26 cellular contexts compared by ENCODE assay signal in the genomic region with DNA sequence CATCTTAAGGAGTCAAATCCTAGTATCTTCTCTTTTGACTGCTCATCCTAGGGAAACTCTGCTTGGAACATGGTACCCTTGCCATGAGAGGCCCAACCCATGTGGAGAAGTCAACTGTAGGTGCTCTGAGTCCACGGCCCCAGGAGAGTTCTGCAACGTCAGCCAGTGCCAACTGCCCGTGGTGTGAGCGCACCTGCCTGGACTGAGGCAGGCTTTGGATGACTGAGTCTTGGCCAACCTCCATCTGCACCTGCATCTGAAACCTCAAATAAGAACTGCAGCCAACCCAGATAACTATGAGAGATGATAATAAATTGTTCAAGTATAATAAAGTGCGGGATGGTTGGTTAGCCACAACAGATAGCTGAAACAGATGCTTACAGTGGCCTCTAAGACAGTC.
"Had no signal": no experiment of that assay in that cellular context is flagged by ENCODE, and none has a peak within 500 bp of the region (broad histone marks: within the 10 kb centered on the region; RNA-seq: fewer than 3 reads in every experiment).

No MANE protein-coding gene starts in this region.

- H2AFZ ChIP-seq: PC-9 had no signal

- H3K36me3 Mint-ChIP-seq: activated naive CD8-positive, alpha-beta T cell; brain; IgD-negative memory B cell had no signal

- H3K27me3 ChIP-seq: SJCRH30 had no signal

- H3K9ac ChIP-seq: KMS-11, SK-N-SH had no signal

- ATAC-seq: activated CD8-positive, alpha-beta T cell treated with anti-CD3 and anti-CD28 coated beads, Interleukin-2, amount 10 ng/mL, durations not matched to agents 7 days and 5 days; Right ventricle myocardium inferior; WTC11 had no signal

- H3K9me3 ChIP-seq: SJCRH30, SK-N-SH had no signal

- H3K36me3 ChIP-seq: SJCRH30 had no signal

- H3K4me2 ChIP-seq: KMS-11, PC-9, SK-N-SH had no signal

- H3K27ac Mint-ChIP-seq: activated CD8-positive, alpha-beta T cell treated with anti-CD3 and anti-CD28 coated beads, Interleukin-2, amount 10 ng/mL, durations not matched to agents 7 days and 5 days; activated naive CD8-positive, alpha-beta T cell; activated T-cell treated with anti-CD3 and anti-CD28 coated beads, Interleukin-2, amount 50 U/mL, for 24 hours; activated T-helper 1 cell treated with anti-CD3 and anti-CD28 coated beads, Interleukin-12 subunit alpha, Interleukin-12 subunit beta, Interleukin-2, Interleukin-4 antibody, amounts not matched to agents 30 ng/mL and 10 ng/mL and 1 ng/mL, durations not matched to agents 14 hours and 24 hours and 36 hours; brain; IgD-negative memory B cell; T-helper 1 cell treated with Interleukin-12 subunit alpha and Interleukin-12 subunit beta and Interleukin-4 antibody, amounts not matched to agents 30 μg/mL and 1 μg/mL, for 36 hours; WTC11 had no signal

- DNase-seq: activated CD4-positive, alpha-beta T cell treated with anti-CD3 and anti-CD28 coated beads for 48 hours; activated CD4-positive, alpha-beta T cell treated with anti-CD3 and anti-CD28 coated beads, Interleukin-2, amount 50 U/mL, for 4 hours; activated CD4-positive, CD25-positive, alpha-beta regulatory T cell treated with anti-CD3 and anti-CD28 coated beads, Interleukin-2, amount 50 U/mL, for 72 hours; activated CD8-positive, alpha-beta T cell treated with anti-CD3 and anti-CD28 coated beads, Interleukin-2, amount 10 ng/mL, durations not matched to agents 7 days and 5 days; activated effector memory CD4-positive, alpha-beta T cell treated with Interleukin-2 at 50 U/mL for 16 hours; activated naive CD4-positive, alpha-beta T cell; activated T-cell treated with anti-CD3 and anti-CD28 coated beads, Interleukin-2, amount 50 U/mL, for 24 hours; amygdala; NCI-H1105; NCI-H1436 treated with DMSO at 0.1 percent for 48 hours; NCI-H187; NCI-H510A treated with DMSO at 0.1 percent for 48 hours; NCI-H69; NK-92 treated with Interleukin-12 subunit alpha and Interleukin-12 subunit beta, amount 100 ng/mL, for 24 hours; PC-9; SJCRH30; SK-N-SH; SW 1271 had no signal

- H3K27ac ChIP-seq: KMS-11, PC-9, SJCRH30 had no signal

- H3K4me1 ChIP-seq: SJCRH30 had no signal

- H3K4me3 ChIP-seq: PC-9, SJCRH30 had no signal
